31 cellular contexts compared by ENCODE assay signal in genomic region chr10:102261842-102262241, GRCh38. TPM values are rescaled to one million over a fixed set of nuclear protein-coding genes. Genes with fewer than 3 reads are reported as not detected.
"Had no signal": no experiment of that assay in that cellular context is flagged by ENCODE, and none has a peak within 500 bp of the region (broad histone marks: within the 10 kb centered on the region; RNA-seq: fewer than 3 reads in every experiment).

No MANE protein-coding gene starts in this region.

- H3K27me3 ChIP-seq: esophagus squamous epithelium, foreskin keratinocyte, pancreas, testis, uterus had no signal

- ATAC-seq: activated T-helper 17 cell treated with anti-CD3 and anti-CD28 coated beads, Interleukin-2, amount 50 U/mL, for 72 hours; foreskin keratinocyte; natural killer cell; right cardiac atrium; stimulated activated naive B cell treated with anti-CD40 and anti-IgM and Interleukin-4, amounts not matched to agents 10 μg/mL and 1 μg/mL and 100 μg/mL, for 72 hours; T-cell had no signal

- H3K9me3 ChIP-seq: esophagus squamous epithelium, left ventricle myocardium inferior, pancreas, testis, uterus had no signal

- H3K27me3 Mint-ChIP-seq: activated naive CD8-positive, alpha-beta T cell; activated T-helper 17 cell treated with anti-CD3 and anti-CD28 coated beads, Interleukin-2, amount 50 U/mL, for 72 hours; stimulated activated naive B cell treated with anti-CD40 and anti-IgM and Interleukin-4, amounts not matched to agents 10 μg/mL and 1 μg/mL and 100 μg/mL, for 72 hours; T-cell had no signal

- H3K4me2 ChIP-seq: smooth muscle cell had no signal

- H3K4me3 Mint-ChIP-seq: activated naive CD8-positive, alpha-beta T cell; activated T-helper 17 cell treated with anti-CD3 and anti-CD28 coated beads, Interleukin-2, amount 50 U/mL, for 72 hours; endodermal cell; immature natural killer cell; mesothelial cell of epicardium; natural killer cell; stimulated activated naive B cell treated with anti-CD40 and anti-IgM and Interleukin-4, amounts not matched to agents 10 μg/mL and 1 μg/mL and 100 μg/mL, for 72 hours; T-cell; T-helper 2 cell treated with Interferon-gamma antibody and Interleukin-4, amounts not matched to agents 5 μg/mL and 100 μg/mL, for 36 hours had no signal

- H3K4me3 ChIP-seq: esophagus squamous epithelium, left ventricle myocardium inferior, pancreas, smooth muscle cell, testis, uterus had no signal

- DNase-seq: activated CD4-positive, alpha-beta T cell treated with anti-CD3 and anti-CD28 coated beads, Interleukin-2, amount 50 U/mL, for 1 hour; activated CD4-positive, CD25-positive, alpha-beta regulatory T cell treated with anti-CD3 and anti-CD28 coated beads, Interleukin-2, amount 50 U/mL, for 72 hours; activated naive CD4-positive, alpha-beta T cell; activated T-cell treated with anti-CD3 and anti-CD28 coated beads, Interleukin-2, amount 50 U/mL, for 1 hour; cerebellar nuclear complex; cortex of kidney; endodermal cell; esophagus squamous epithelium; foreskin keratinocyte; immature natural killer cell; kidney glomerular epithelial cell; left ventricle myocardium inferior; natural killer cell; pancreas; right cardiac atrium; stimulated activated CD4-positive, alpha-beta T cell treated with anti-CD3 and anti-CD28 coated beads, Interleukin-2, amount 100 ng/mL, for 48 hours; stimulated activated CD8-positive, alpha-beta memory T cell treated with anti-CD3 and anti-CD28 coated beads, Interleukin-4, amount 100 ng/mL, for 48 hours; stimulated activated naive B cell treated with anti-CD40 and anti-IgM and Interleukin-4, amounts not matched to agents 10 μg/mL and 1 μg/mL and 100 μg/mL, for 72 hours; T-cell; testis; trophoblast cell; uterus; WERI-Rb-1 had no signal

- H3K27ac ChIP-seq: esophagus squamous epithelium, foreskin keratinocyte, left ventricle myocardium inferior, testis, uterus, WERI-Rb-1 had no signal

- H3K27ac Mint-ChIP-seq: activated naive CD8-positive, alpha-beta T cell; activated T-helper 17 cell treated with anti-CD3 and anti-CD28 coated beads, Interleukin-2, amount 50 U/mL, for 72 hours; endodermal cell; mesothelial cell of epicardium; natural killer cell; stimulated activated naive B cell treated with anti-CD40 and anti-IgM and Interleukin-4, amounts not matched to agents 10 μg/mL and 1 μg/mL and 100 μg/mL, for 72 hours; T-cell; T-helper 2 cell treated with Interferon-gamma antibody and Interleukin-4, amounts not matched to agents 5 μg/mL and 100 μg/mL, for 36 hours had no signal

- H3K4me1 Mint-ChIP-seq: endodermal cell, mesothelial cell of epicardium had no signal

- H3K36me3 ChIP-seq: uterus had no signal

- H3K9me3 Mint-ChIP-seq: activated T-helper 17 cell treated with anti-CD3 and anti-CD28 coated beads, Interleukin-2, amount 50 U/mL, for 72 hours; endodermal cell; immature natural killer cell; mesothelial cell of epicardium; natural killer cell; stimulated activated naive B cell treated with anti-CD40 and anti-IgM and Interleukin-4, amounts not matched to agents 10 μg/mL and 1 μg/mL and 100 μg/mL, for 72 hours; T-cell; T-helper 2 cell treated with Interferon-gamma antibody and Interleukin-4, amounts not matched to agents 5 μg/mL and 100 μg/mL, for 36 hours had no signal

- H3K4me1 ChIP-seq: foreskin keratinocyte, uterus had no signal

RNA-seq across cellular contexts. Expression of gene PITX3, which starts 20.5 kb away (rescaled TPM):
- total RNA-seq: bronchial epithelial cell, endodermal cell, esophagus squamous epithelium, foreskin keratinocyte, lung microvascular endothelial cell, mesothelial cell of epicardium, natural killer cell, pancreas, smooth muscle cell, T-cell, uterus had no signal
- polyA plus RNA-seq: immature natural killer cell, pancreas had no signal

RNA-seq across cellular contexts. Expression of gene ELOVL3, which starts 35.7 kb away (rescaled TPM):
- total RNA-seq: bronchial epithelial cell, endodermal cell, esophagus squamous epithelium, left ventricle myocardium inferior, lung microvascular endothelial cell, natural killer cell, pancreas, pulmonary artery endothelial cell, T-cell had no signal
- polyA plus RNA-seq: immature natural killer cell had no signal
